Comparison of ENCODE assay signal across 8 cellular contexts in the genomic region with DNA sequence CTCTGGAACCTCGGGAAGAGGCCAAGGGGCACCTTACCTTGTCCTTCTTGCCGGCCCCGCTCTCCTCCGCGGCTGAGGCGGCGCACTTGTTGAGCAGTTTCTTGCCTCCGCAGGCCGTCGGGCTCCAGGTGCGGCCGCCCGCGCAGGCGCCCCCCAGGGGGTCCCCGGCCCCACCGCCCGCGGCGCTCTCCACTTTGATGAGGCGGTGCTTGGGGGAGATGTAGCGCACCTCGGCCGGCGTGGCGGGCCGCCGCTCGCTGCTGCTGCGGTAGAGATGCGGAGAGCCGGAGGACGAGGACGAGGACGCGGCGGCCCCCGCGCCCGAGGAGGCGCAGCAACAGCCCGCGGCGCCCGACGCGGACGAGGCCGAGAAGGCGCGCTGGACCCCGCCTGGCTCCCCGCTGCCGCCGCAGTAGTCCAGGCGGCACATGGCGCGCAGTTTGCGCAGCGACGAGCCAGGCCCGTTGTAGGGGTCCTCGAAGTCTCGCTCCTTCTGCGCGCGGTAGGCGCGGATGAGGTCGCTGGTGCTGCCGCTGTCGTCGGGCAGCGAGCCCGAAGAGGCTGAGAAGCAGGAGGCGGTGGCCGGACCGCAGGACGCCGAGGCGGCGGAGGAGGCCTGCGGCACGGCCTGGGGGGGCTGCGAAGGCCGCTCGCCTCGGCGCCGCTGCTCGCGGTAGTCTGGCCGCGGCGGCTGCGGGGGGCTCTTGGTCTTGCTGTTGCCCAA. TPM values are rescaled to one million over a fixed set of nuclear protein-coding genes. Genes with fewer than 3 reads are reported as not detected.
DNase-seq lines count a peak whose midpoint lies in the region; ATAC-seq, FAIRE-seq and TF ChIP-seq lines count a peak whose summit lies in the region.

No MANE protein-coding gene starts in this region.

- POLR2A ChIA-PET in MCF 10A (lab: Yijun Ruan, JAX) = interaction anchor here (0.5 to 5.8 kb wide), 26 partner anchors 12 to 165 kb away, joined by 3 to 41 read pairs (median 4); no protein-coding TSS in a partner anchor

- H3K36me3 Mint-ChIP-seq in MCF 10A (ENCODE audit: insufficient read depth, unreplicated experiment) (peaks cover 8% of the 10 kb centered on the region), memory B cell (no peaks in the 10 kb centered on the region), type B pancreatic cell (no peaks in the 10 kb centered on the region)

- H3K27ac Mint-ChIP-seq in MCF 10A (ENCODE audit: low read depth, unreplicated experiment) (no peak overlapping the region), memory B cell (no peak overlapping the region), type B pancreatic cell (peak overlapping the region; percentile 94)

- FAIRE-seq in GM19239 (lab: Jason Lieb, UNC) = no peak

- CTCF ChIA-PET in MCF 10A (lab: Yijun Ruan, JAX) = interaction anchor here (0.6 to 6.1 kb wide), 29 partner anchors 8 to 292 kb away, joined by 3 to 59 read pairs (median 6); no protein-coding TSS in a partner anchor

- no TSS peak for BruUV-seq in MCF 10A (replicated peaks; lab: Mats Ljungman, UMichigan)

- DNase-seq in NCI-H345 (lab: John Stamatoyannopoulos, UW) = peak; percentile 40
- DNase-seq in MCF 10A (ENCODE audit: unreplicated experiment) = no peak
- peak in 1 of 2 donors; percentile 45 for DNase-seq in memory B cell (ENCODE audit: low spot score in 2 of 2)
- no peak for DNase-seq in type B pancreatic cell (ENCODE audit: extremely low spot score, unreplicated experiment)
- DNase-seq in medulla oblongata (ENCODE audit: extremely low spot score) = no peak
- DNase-seq in GM19239 (ENCODE audit: insufficient read length, low spot score) = no peak

- H3K9me3 Mint-ChIP-seq in MCF 10A (ENCODE audit: unreplicated experiment) = no peaks in the 10 kb centered on the region
- H3K9me3 Mint-ChIP-seq in memory B cell = no peaks in the 10 kb centered on the region
- H3K9me3 Mint-ChIP-seq in type B pancreatic cell = no peaks in the 10 kb centered on the region

- H3K4me3 Mint-ChIP-seq in MCF 10A (ENCODE audit: unreplicated experiment) = peak overlapping the region; percentile 87
- peak overlapping the region; percentile 87 for H3K4me3 Mint-ChIP-seq in memory B cell
- H3K4me3 Mint-ChIP-seq in type B pancreatic cell = peak overlapping the region; percentile 95

- TF ChIP-seq CTCF in MCF 10A (IDR thresholded peaks at IDR 0.05; ENCODE audit: unreplicated experiment) (no peak), type B pancreatic cell (conservative IDR thresholded peaks at IDR 0.05) (no peak)

- H3K27me3 Mint-ChIP-seq in MCF 10A (ENCODE audit: insufficient read depth, unreplicated experiment) = no peaks in the 10 kb centered on the region
- peaks cover 22% of the 10 kb centered on the region for H3K27me3 Mint-ChIP-seq in memory B cell
- H3K27me3 Mint-ChIP-seq in type B pancreatic cell = peaks cover 3% of the 10 kb centered on the region

- intact Hi-C loops in MCF 10A (cut with micrococcal nuclease) = loop anchor here (2.0 to 5.0 kb wide), 5 partner anchors 41 to 194 kb away; no protein-coding TSS in a partner anchor

- H3K4me1 Mint-ChIP-seq in MCF 10A (ENCODE audit: insufficient read depth, unreplicated experiment) (peaks cover 34% of the 10 kb centered on the region), memory B cell (peaks cover 17% of the 10 kb centered on the region), type B pancreatic cell (ENCODE audit: unreplicated experiment) (peaks cover 52% of the 10 kb centered on the region)

- H3K4me3 ChIP-seq in GM08714 (ENCODE audit: low read length) = peak overlapping the region; percentile 79

- no peak for ATAC-seq in memory B cell (ENCODE audit: low read depth)
- no peak for ATAC-seq in HG03139 (IDR thresholded peaks at IDR 0.05; ENCODE audit: unreplicated experiment)

RNA-seq across cellular contexts. Expression of gene SHB, which starts 1.0 kb away (rescaled TPM):
- total RNA-seq in MCF 10A (2022) = 22.3 and 29.6 TPM in 2 replicates
- 14.4 and 20.0 TPM in 2 replicates for total RNA-seq in type B pancreatic cell (ENCODE audit: low replicate concordance)
